22 cellular contexts compared by ENCODE assay signal in genomic region chr12:93300611-93301021, GRCh38.
"Had no signal": no experiment of that assay in that cellular context is flagged by ENCODE, and none has a peak within 500 bp of the region (broad histone marks: within the 10 kb centered on the region; RNA-seq: fewer than 3 reads in every experiment).

No MANE protein-coding gene starts in this region.

- H3K27me3 Mint-ChIP-seq: activated CD4-positive, alpha-beta memory T cell treated with anti-CD3 and anti-CD28 coated beads for 36 hours; activated naive CD8-positive, alpha-beta T cell treated with anti-CD3 and anti-CD28 coated beads, Interleukin-2, amount 10 ng/mL, durations not matched to agents 7 days and 5 days had no signal

- H3K27ac Mint-ChIP-seq: activated CD4-positive, alpha-beta memory T cell treated with anti-CD3 and anti-CD28 coated beads for 36 hours; activated CD8-positive, alpha-beta memory T cell treated with anti-CD3 and anti-CD28 coated beads, Interleukin-2, amount 10 ng/mL, durations not matched to agents 7 days and 5 days; activated naive CD8-positive, alpha-beta T cell treated with anti-CD3 and anti-CD28 coated beads, Interleukin-2, amount 10 ng/mL, durations not matched to agents 7 days and 5 days; activated T-helper 2 cell treated with anti-CD3 and anti-CD28 coated beads, Interferon-gamma antibody, Interleukin-2, Interleukin-4, amounts not matched to agents 10 μg/mL and 5 μg/mL and 100 μg/mL, durations not matched to agents 14 hours and 24 hours and 36 hours; endodermal cell; nephron; T-helper 2 cell treated with Interferon-gamma antibody and Interleukin-4, amounts not matched to agents 5 μg/mL and 100 μg/mL, for 36 hours; WTC11 had no signal

- ATAC-seq: activated CD8-positive, alpha-beta memory T cell treated with anti-CD3 and anti-CD28 coated beads, Interleukin-2, amount 10 ng/mL, durations not matched to agents 7 days and 5 days; body of pancreas; stimulated activated naive CD8-positive, alpha-beta T cell treated with anti-CD3 and anti-CD28 coated beads, Interleukin-15, Interleukin-2, amounts not matched to agents 100 U/mL and 50 U/mL, for 24 hours; WTC11 had no signal

- H3K9me3 Mint-ChIP-seq: activated T-helper 2 cell treated with anti-CD3 and anti-CD28 coated beads, Interferon-gamma antibody, Interleukin-2, Interleukin-4, amounts not matched to agents 10 μg/mL and 5 μg/mL and 100 μg/mL, durations not matched to agents 14 hours and 24 hours and 36 hours; T-helper 2 cell treated with Interferon-gamma antibody and Interleukin-4, amounts not matched to agents 5 μg/mL and 100 μg/mL, for 36 hours; WTC11 had no signal

- H3K27ac ChIP-seq: body of pancreas, epithelial cell of prostate, tibial nerve, uterus had no signal

- DNase-seq: activated CD4-positive, alpha-beta memory T cell treated with anti-CD3 and anti-CD28 coated beads for 36 hours; activated CD4-positive, alpha-beta T cell treated with anti-CD3 and anti-CD28 coated beads for 4 hours; activated CD8-positive, alpha-beta memory T cell treated with anti-CD3 and anti-CD28 coated beads, Interleukin-2, amount 10 ng/mL, durations not matched to agents 7 days and 5 days; activated naive CD4-positive, alpha-beta T cell treated with Interleukin-2 at 50 U/mL for 16 hours; activated naive CD8-positive, alpha-beta T cell treated with anti-CD3 and anti-CD28 coated beads, Interleukin-2, amount 10 ng/mL, durations not matched to agents 7 days and 5 days; body of pancreas; central memory CD4-positive, alpha-beta T cell; endodermal cell; foreskin melanocyte; midbrain; stimulated activated CD4-positive, alpha-beta T cell treated with anti-CD3 and anti-CD28 coated beads, Interleukin-12 subunit alpha, Interleukin-12 subunit beta, amount 100 ng/mL, for 4 hours; stimulated activated CD4-positive, alpha-beta T cell treated with anti-CD3 and anti-CD28 coated beads, Interleukin-1b, Interleukin-23, amount 100 ng/mL, for 48 hours; stimulated activated naive CD8-positive, alpha-beta T cell treated with anti-CD3 and anti-CD28 coated beads, Interleukin-15, Interleukin-2, amounts not matched to agents 100 U/mL and 50 U/mL, for 24 hours; substantia nigra; uterus had no signal

- H3K4me1 ChIP-seq: body of pancreas, uterus had no signal

- H3K4me3 ChIP-seq: body of pancreas, lung, tibial nerve, uterus had no signal

- H3K36me3 Mint-ChIP-seq: activated CD4-positive, alpha-beta memory T cell treated with anti-CD3 and anti-CD28 coated beads for 36 hours; activated CD8-positive, alpha-beta memory T cell treated with anti-CD3 and anti-CD28 coated beads, Interleukin-2, amount 10 ng/mL, durations not matched to agents 7 days and 5 days; activated naive CD8-positive, alpha-beta T cell treated with anti-CD3 and anti-CD28 coated beads, Interleukin-2, amount 10 ng/mL, durations not matched to agents 7 days and 5 days; WTC11 had no signal

- H3K4me3 Mint-ChIP-seq: activated CD4-positive, alpha-beta memory T cell treated with anti-CD3 and anti-CD28 coated beads for 36 hours; activated CD8-positive, alpha-beta memory T cell treated with anti-CD3 and anti-CD28 coated beads, Interleukin-2, amount 10 ng/mL, durations not matched to agents 7 days and 5 days; activated naive CD8-positive, alpha-beta T cell treated with anti-CD3 and anti-CD28 coated beads, Interleukin-2, amount 10 ng/mL, durations not matched to agents 7 days and 5 days; endodermal cell; nephron; T-helper 2 cell treated with Interferon-gamma antibody and Interleukin-4, amounts not matched to agents 5 μg/mL and 100 μg/mL, for 36 hours; WTC11 had no signal

- H3K27me3 ChIP-seq: body of pancreas, tibial nerve, uterus had no signal

- H3K9me3 ChIP-seq: body of pancreas, uterus had no signal

- H3K36me3 ChIP-seq: tibial nerve, uterus had no signal
